In genomic region chr19:45091031-45091918, GRCh38 we compare ENCODE assay signal across 8 cellular contexts. TPM values are rescaled to one million over a fixed set of nuclear protein-coding genes. Genes with fewer than 3 reads are reported as not detected.
A peak's percentile ranks its signal among the peaks of the same experiment; 100 is the strongest.
DNase-seq lines count a peak whose midpoint lies in the region; ATAC-seq, FAIRE-seq and TF ChIP-seq lines count a peak whose summit lies in the region.

No MANE protein-coding gene starts in this region.

- H3K27ac ChIP-seq in A549 = peak overlapping the region; percentile 92 to 94

- TF ChIP-seq EP300 in A549 (IDR thresholded peaks at IDR 0.05) = no peak

- TF ChIP-seq POLR2A in A549 (IDR thresholded peaks at IDR 0.05; ENCODE audit: low read length) = no peak; the same call in 1 of the 2 replicates

- ATAC-seq in A549 = peak; percentile 84 to 87
- ATAC-seq in GM18867 (IDR thresholded peaks at IDR 0.05; ENCODE audit: unreplicated experiment) = peak; percentile 59
- peak; percentile 55 for ATAC-seq in HG03103 (IDR thresholded peaks at IDR 0.05; ENCODE audit: low read depth, unreplicated experiment)
- ATAC-seq in left colon = peak; percentile 78

- peaks cover 32% of the 10 kb centered on the region for H3K4me1 ChIP-seq in A549

- CTCF ChIA-PET in A549 (lab: Yijun Ruan, JAX) = interaction anchor here (1.0 to 2.9 kb wide), 10 partner anchors 10 to 187 kb away, joined by 3 to 20 read pairs (median 4); partner anchors contain the start of gene TRAPPC6A

- TF ChIP-seq RAD21 in A549 (conservative IDR thresholded peaks at IDR 0.05 in 1 of 2, IDR thresholded peaks at IDR 0.05 in 1 of 2) = 0 out of 5 replicates have a peak, but pooled peaks of 1 of the 2 experiments have one; percentile 1

- peak overlapping the region; percentile 86 for H3K4me3 ChIP-seq in A549

- DNase-seq in A549 (ENCODE audit: low read depth in 1 of 2, low spot score in 1 of 2) = peak; percentile 99 to 100
- DNase-seq in NCI-H460 (ENCODE audit: extremely low read depth, low read depth) = peak; percentile 97
- DNase-seq in activated CD4-positive, alpha-beta T cell treated with anti-CD3 and anti-CD28 coated beads, Interleukin-2, amount 50 U/mL, for 1 hour = peak; percentile 95
- peak; percentile 62 for DNase-seq in cortex of kidney (lab: John Stamatoyannopoulos, UW)
- peak; percentile 97 to 99 for DNase-seq in left colon
- peak; percentile 77 to 96 (median 94) for DNase-seq in stimulated activated CD4-positive, alpha-beta T cell treated with anti-CD3 and anti-CD28 coated beads, Interleukin-1b, Interleukin-23, amount 100 ng/mL, for 24 hours (ENCODE audit: low read depth in 4 of 4, low spot score in 1 of 4)

- H3K9me3 ChIP-seq in A549 = no peaks in the 10 kb centered on the region

- intact Hi-C loops in left colon (cut with DNase I, micrococcal nuclease) = loop anchor here in 1 of 2 donors (10.0 kb wide), 1 partner anchor 84 kb away; the partner anchor contains the start of genes BLOC1S3 and TRAPPC6A

- peak overlapping the region; percentile 96 for H3K4me2 ChIP-seq in A549

- WGBS in A549 (ENCODE audit: missing lambda C conversion rate) = 16% methylated on average over 64 of the region's 64 CpGs

- no peak for TF ChIP-seq CTCF in A549 (IDR thresholded peaks at IDR 0.05)

- POLR2A ChIA-PET in A549 (lab: Yijun Ruan, JAX) = interaction anchor here (0.7 to 2.9 kb wide), 13 partner anchors 9 to 247 kb away, joined by 3 to 23 read pairs (median 4); partner anchors contain the start of genes BLOC1S3, CLASRP, CLPTM1 and GEMIN7

- peak; percentile 99 for FAIRE-seq in A549 (lab: Jason Lieb, UNC)

TF ChIP-seq in A549, 52 proteins besides CTCF, POLR2A, EP300 and RAD21 (continues in another document):
- TF ChIP-seq RNF2 (IDR thresholded peaks at IDR 0.05; ENCODE audit: borderline replicate concordance, low read depth) = no peak
- 0 out of 2 replicates have a peak, but pooled peaks have one; percentile 42 for TF ChIP-seq TFCP2L1 (CRISPR knock-in tag; IDR thresholded peaks at IDR 0.05)
- 0 out of 2 replicates have a peak, but pooled peaks have one; percentile 30 for TF ChIP-seq RARB (CRISPR knock-in tag; IDR thresholded peaks at IDR 0.05)
- peak; percentile 66 to 93 for TF ChIP-seq JUN (IDR thresholded peaks at IDR 0.05)
- peak in 1 of 2 experiments; percentile 45; a peak in 1 of 4 replicates for TF ChIP-seq CEBPB (IDR thresholded peaks at IDR 0.05)
- TF ChIP-seq GATA3 (IDR thresholded peaks at IDR 0.05; ENCODE audit: borderline replicate concordance) = peak; percentile 52; the same call in 1 of the 2 replicates
- peak; percentile 28; the same call in 1 of the 2 replicates for TF ChIP-seq MYC (IDR thresholded peaks at IDR 0.05; ENCODE audit: borderline replicate concordance, low read length)
- TF ChIP-seq ZFP36 (IDR thresholded peaks at IDR 0.05; ENCODE audit: borderline replicate concordance, partially characterized antibody) = peak; percentile 21
- no peak for TF ChIP-seq ATOH8 (CRISPR knock-in tag; IDR thresholded peaks at IDR 0.05; ENCODE audit: low read depth)
- peak; percentile 91 for TF ChIP-seq PBX3 (IDR thresholded peaks at IDR 0.05)
- no peak for TF ChIP-seq NFE2L2 (conservative IDR thresholded peaks at IDR 0.05; ENCODE audit: low read length)
- peak; percentile 80; the same call in 1 of the 2 replicates for TF ChIP-seq HOXA7 (CRISPR knock-in tag; IDR thresholded peaks at IDR 0.05)
- 0 out of 3 replicates have a peak, but pooled peaks have one; percentile 8 for TF ChIP-seq SMC3 (IDR thresholded peaks at IDR 0.05)
- TF ChIP-seq FOSB (CRISPR knock-in tag; IDR thresholded peaks at IDR 0.05) = 0 out of 2 replicates have a peak, but pooled peaks have one; percentile 49
- TF ChIP-seq POLR2AphosphoS2 (conservative IDR thresholded peaks at IDR 0.05; ENCODE audit: low read length) = peak; percentile 62
- TF ChIP-seq MAX (IDR thresholded peaks at IDR 0.05) = peak; percentile 95
- TF ChIP-seq, protein P1, sequence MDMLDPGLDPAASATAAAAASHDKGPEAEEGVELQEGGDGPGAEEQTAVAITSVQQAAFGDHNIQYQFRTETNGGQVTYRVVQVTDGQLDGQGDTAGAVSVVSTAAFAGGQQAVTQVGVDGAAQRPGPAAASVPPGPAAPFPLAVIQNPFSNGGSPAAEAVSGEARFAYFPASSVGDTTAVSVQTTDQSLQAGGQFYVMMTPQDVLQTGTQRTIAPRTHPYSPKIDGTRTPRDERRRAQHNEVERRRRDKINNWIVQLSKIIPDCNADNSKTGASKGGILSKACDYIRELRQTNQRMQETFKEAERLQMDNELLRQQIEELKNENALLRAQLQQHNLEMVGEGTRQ (IDR thresholded peaks at IDR 0.05) = peak; percentile 87
- 0 out of 2 replicates have a peak, but pooled peaks have one; percentile 12 for TF ChIP-seq RFX5 (IDR thresholded peaks at IDR 0.05)
- no peak for TF ChIP-seq EHF (CRISPR knock-in tag; IDR thresholded peaks at IDR 0.05)
- TF ChIP-seq E2F6 (IDR thresholded peaks at IDR 0.05; ENCODE audit: borderline replicate concordance, low read depth) = peak; percentile 79; the same call in 1 of the 2 replicates

RNA-seq across cellular contexts. Expression of gene PPP1R37, which starts 1.7 kb away (rescaled TPM):
- polyA plus RNA-seq in A549 (2011; rRNA removed) (7.6 and 9.1 TPM in 2 replicates), A549 (2017; fragmentation: RNase III; extraction: RNeasy Plus Mini Kit Qiagen cat#74134 plus additional on column Dnase treatment) (18.7 to 21.9 TPM (median 21.8 TPM) in 3 replicates)
- polyA plus RNA-seq in A549 (2012; cell fraction: cytosol; rRNA removed) = 22.2 and 27.1 TPM in 2 replicates
- 48.6 and 55.2 TPM in 2 replicates for polyA plus RNA-seq in A549 (2012; cell fraction: nucleus; rRNA removed)
- 15.4 and 15.8 TPM in 2 replicates for polyA minus RNA-seq in A549 (2011; rRNA and poly(A)+ RNA removed)
- total RNA-seq in NCI-H460 (2014; rRNA removed; shearing (Covaris generic)) = 10.8 and 11.8 TPM in 2 replicates
- polyA plus RNA-seq in NCI-H460 (2014; cell fraction: nucleus; rRNA removed) = 43.2 and 49.7 TPM in 2 replicates
- total RNA-seq in left colon = 10 to 100 TPM; 31.6 to 33.1 TPM

RNA-seq across cellular contexts. Expression of gene GEMIN7, which starts 12.2 kb away (rescaled TPM):
- polyA plus RNA-seq in A549 (2011; rRNA removed) (42.2 and 49.2 TPM in 2 replicates), A549 (2017; fragmentation: RNase III; extraction: RNeasy Plus Mini Kit Qiagen cat#74134 plus additional on column Dnase treatment) (75.3 to 86.0 TPM (median 79.4 TPM) in 3 replicates)
- 86.7 and 115 TPM in 2 replicates for polyA plus RNA-seq in A549 (2012; cell fraction: cytosol; rRNA removed)
- polyA plus RNA-seq in A549 (2012; cell fraction: nucleus; rRNA removed) = 97.2 and 109 TPM in 2 replicates
- polyA minus RNA-seq in A549 (2011; rRNA and poly(A)+ RNA removed) = 23.2 and 33.1 TPM in 2 replicates
- total RNA-seq in NCI-H460 (2014; rRNA removed; shearing (Covaris generic)) = 20.2 and 24.5 TPM in 2 replicates
- polyA plus RNA-seq in NCI-H460 (2014; cell fraction: nucleus; rRNA removed) = 21.7 and 23.0 TPM in 2 replicates
- 10 to 100 TPM; 18.1 to 22.8 TPM for total RNA-seq in left colon

RNA-seq across cellular contexts. Expression of gene ZNF296, which starts 15.0 kb away (rescaled TPM):
- polyA plus RNA-seq in A549 (2011; rRNA removed) (0.25 and 0.34 TPM in 2 replicates), A549 (2017; fragmentation: RNase III; extraction: RNeasy Plus Mini Kit Qiagen cat#74134 plus additional on column Dnase treatment) (2.7 to 3.6 TPM (median 3.4 TPM) in 3 replicates)
- polyA plus RNA-seq in A549 (2012; cell fraction: cytosol; rRNA removed) = 2.7 and 3.7 TPM in 2 replicates
- polyA plus RNA-seq in A549 (2012; cell fraction: nucleus; rRNA removed) = 4.6 and 8.2 TPM in 2 replicates
- polyA minus RNA-seq in A549 (2011; rRNA and poly(A)+ RNA removed) = 0.50 and 0.73 TPM in 2 replicates
- 0.27 and 1.4 TPM in 2 replicates for total RNA-seq in NCI-H460 (2014; rRNA removed; shearing (Covaris generic))
- polyA plus RNA-seq in NCI-H460 (2014; cell fraction: nucleus; rRNA removed) = 0.61 TPM in 1 of 2 replicates, not detected in the other
- 1 to 10 TPM; 4.0 to 6.1 TPM for total RNA-seq in left colon

RNA-seq across cellular contexts. Expression of gene CLASRP, which starts 52.4 kb away (rescaled TPM):
- polyA plus RNA-seq in A549 (2011; rRNA removed) (30.7 and 39.0 TPM in 2 replicates), A549 (2017; fragmentation: RNase III; extraction: RNeasy Plus Mini Kit Qiagen cat#74134 plus additional on column Dnase treatment) (74.8 to 93.7 TPM (median 86.4 TPM) in 3 replicates)
- polyA plus RNA-seq in A549 (2012; cell fraction: cytosol; rRNA removed) = 38.3 and 40.7 TPM in 2 replicates
- 229 and 279 TPM in 2 replicates for polyA plus RNA-seq in A549 (2012; cell fraction: nucleus; rRNA removed)
- polyA minus RNA-seq in A549 (2011; rRNA and poly(A)+ RNA removed) = 36.0 and 38.2 TPM in 2 replicates
- total RNA-seq in NCI-H460 (2014; rRNA removed; shearing (Covaris generic)) = 20.4 and 31.4 TPM in 2 replicates
- polyA plus RNA-seq in NCI-H460 (2014; cell fraction: nucleus; rRNA removed) = 76.5 and 88.6 TPM in 2 replicates
- 10 to 100 TPM; 65.3 to 92.8 TPM for total RNA-seq in left colon

Comparison
In these comparisons a context has a peak if more than half of its experiments do, and no peak if none do; other contexts are left out.
1. Peak in every context shown above with its lines: DNase-seq, ATAC-seq, H3K4me3 ChIP-seq and H3K27ac ChIP-seq.